ENCODE assay signal across 9 cellular contexts in the genomic region with DNA sequence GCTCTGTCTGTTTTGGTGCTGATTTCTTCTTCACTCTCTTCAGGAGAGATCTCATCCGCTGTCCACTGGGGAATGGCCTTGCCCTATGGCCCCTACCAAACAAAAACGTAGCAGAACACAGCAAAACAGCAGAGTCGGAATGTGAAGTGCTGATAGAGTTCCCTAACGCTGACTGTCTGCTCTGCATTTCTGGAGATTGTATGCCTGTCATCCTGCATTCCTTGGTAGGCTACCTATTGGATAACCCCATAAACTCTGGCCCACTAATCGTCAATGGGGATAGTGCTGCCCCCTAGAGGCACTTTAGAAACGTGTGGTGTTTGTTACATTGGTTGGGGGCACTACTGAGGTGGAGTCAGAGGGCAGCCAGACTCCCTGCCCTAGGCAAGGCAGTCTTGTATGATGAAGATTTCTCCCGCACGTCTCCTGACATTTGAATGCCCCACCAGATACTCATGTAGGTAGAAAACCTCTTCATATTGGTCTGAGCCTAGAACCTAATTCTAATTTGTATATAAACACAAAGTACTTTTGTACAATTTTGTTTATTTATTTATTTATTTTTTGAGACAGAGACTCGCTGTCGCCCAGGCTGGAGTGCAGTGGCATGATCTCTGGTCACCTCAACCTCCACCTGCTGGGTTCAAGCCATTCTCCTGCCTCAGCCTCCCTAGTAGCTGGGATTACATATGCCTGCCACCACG. TPM values are rescaled to one million over a fixed set of nuclear protein-coding genes. Genes with fewer than 3 reads are reported as not detected.
A peak's percentile ranks its signal among the peaks of the same experiment; 100 is the strongest.
DNase-seq lines count a peak whose midpoint lies in the region; ATAC-seq, FAIRE-seq and TF ChIP-seq lines count a peak whose summit lies in the region.
"Had no signal": no experiment of that assay in that cellular context is flagged by ENCODE, and none has a peak within 500 bp of the region (broad histone marks: within the 10 kb centered on the region; RNA-seq: fewer than 3 reads in every experiment).

No MANE protein-coding gene starts in this region.

- intact Hi-C loops in K562 (cut with micrococcal nuclease) = loop anchor here (5.0 kb wide), 2 partner anchors 50 to 145 kb away; no protein-coding TSS in a partner anchor

- peak; percentile 23 to 69; a peak in 3 of 4 replicates for TF ChIP-seq RAD21 in K562 (CRISPR knock-in tag; conservative IDR thresholded peaks at IDR 0.05 in 1 of 2, IDR thresholded peaks at IDR 0.05 in 1 of 2)

- no peak overlapping the region for H3K9ac ChIP-seq in K562 (ENCODE audit: insufficient read depth in 1 of 2, low read depth in 2 of 2, low read length in 2 of 2)
- H3K9ac ChIP-seq: BLaER1 had no signal

- BruUV-seq in K562 (replicated peaks; lab: Mats Ljungman, UMichigan) = no TSS peak

- no peak overlapping the region for H3K4me2 ChIP-seq in K562 (ENCODE audit: insufficient read depth, low read length)

- peak; percentile 35 for DNase-seq in NCI-H2227 (lab: John Stamatoyannopoulos, UW; ENCODE audit: unreplicated experiment)
- no peak for DNase-seq in NCI-H2227 treated with DMSO at 0.1 percent for 48 hours (lab: John Stamatoyannopoulos, UW)
- DNase-seq in NCI-H1092 (lab: John Stamatoyannopoulos, UW) = peak; percentile 48
- DNase-seq in K562 (ENCODE audit: extremely low read depth in 1 of 4, low spot score in 3 of 4) = peak; percentile 72 to 79 (median 73)
- DNase-seq in iPS-NIHi11 (ENCODE audit: low spot score) = peak; percentile 93
- peak; percentile 18 for DNase-seq in stimulated activated CD4-positive, alpha-beta T cell treated with anti-CD3 and anti-CD28 coated beads, Interleukin-12 subunit alpha, Interleukin-12 subunit beta, amount 100 ng/mL, for 4 hours

- H2AFZ ChIP-seq in K562 (ENCODE audit: low read depth, low read length) = no peak overlapping the region

- H3K36me3 ChIP-seq in K562 (ENCODE audit: control insufficient read depth, insufficient read depth, low read length) = no peaks in the 10 kb centered on the region
- H3K36me3 ChIP-seq: BLaER1 had no signal

- H3K9me3 ChIP-seq in K562 (replicated peaks; ENCODE audit: control insufficient read depth, insufficient read depth, low read depth, low read length) = no peaks in the 10 kb centered on the region
- H3K9me3 ChIP-seq: BLaER1 had no signal

- 18% methylated on average over 11 of the region's 11 CpGs for WGBS in K562 (ENCODE audit: insufficient coverage, low coverage, missing lambda C conversion rate)

- H3K79me2 ChIP-seq in K562 (ENCODE audit: control insufficient read depth, insufficient read depth, low read length) = no peaks in the 10 kb centered on the region

- CTCF ChIA-PET in K562 (lab: Yijun Ruan, JAX; ENCODE audit: low intra/inter-chr PET ratio) = no interaction called here

- POLR2A ChIA-PET in K562 (lab: Yijun Ruan, JAX) = interaction anchor here (0.6 to 1.4 kb wide), 2 partner anchors 8 to 13 kb away, joined by 4 to 5 read pairs; no protein-coding TSS in a partner anchor

- no peaks in the 10 kb centered on the region for H3K9me1 ChIP-seq in K562 (ENCODE audit: control insufficient read depth, insufficient read depth, low read length)

- peaks cover 14 to 31% of the 10 kb centered on the region in 2 experiments; a peak in 4 of 5 replicates for H3K27me3 ChIP-seq in K562 (ENCODE audit: control insufficient read depth in 2 of 2, insufficient read depth in 2 of 2, low read length in 2 of 2)
- H3K27me3 ChIP-seq: BLaER1 had no signal

- peak; percentile 92 for FAIRE-seq in K562 (lab: Jason Lieb, UNC)

- TF ChIP-seq EP300 in K562 (IDR thresholded peaks at IDR 0.05; ENCODE audit: low read length) = no peak

- TF ChIP-seq CTCF in K562 (IDR thresholded peaks at IDR 0.05 in 2 of 3, conservative IDR thresholded peaks at IDR 0.05 in 1 of 3; ENCODE audit: insufficient read depth in 2 of 3, low read depth in 1 of 3, low read length in 3 of 3) = peak; percentile 78 to 92 (median 80)

- in situ Hi-C loops in K562 (cut with MboI) = no loop called here

- H3K4me1 ChIP-seq in K562 (replicated peaks in 1 of 2; ENCODE audit: control insufficient read depth in 2 of 2, insufficient read depth in 2 of 2, low read length in 2 of 2) = no peaks in the 10 kb centered on the region

- H3K27ac ChIP-seq in K562 (ENCODE audit: extremely low read depth, low read depth, low read length) = no peak overlapping the region
- H3K27ac ChIP-seq: BLaER1 had no signal

- no peak overlapping the region for H3K4me3 ChIP-seq in K562
- H3K4me3 ChIP-seq: BLaER1 had no signal

- no peak for TF ChIP-seq POLR2A in K562 (conservative IDR thresholded peaks at IDR 0.05)

- ATAC-seq in SK-N-SH treated with all-trans-retinoic acid at 6 μM for 48 hours = peak; percentile 98
- ATAC-seq in K562 = peak; percentile 97
- ATAC-seq in GM21717 (IDR thresholded peaks at IDR 0.05; ENCODE audit: unreplicated experiment) = no peak

- no peaks in the 10 kb centered on the region for H4K20me1 ChIP-seq in K562 (replicated peaks; ENCODE audit: control insufficient read depth, insufficient read depth, low read length)
- H4K20me1 ChIP-seq: BLaER1 had no signal

TF ChIP-seq in SK-N-SH treated with all-trans-retinoic acid at 6 μM for 48 hours, 23 proteins besides CTCF, POLR2A, EP300 and RAD21 (continues in another document):
- no peak for TF ChIP-seq OSR1 (CRISPR knock-in tag; IDR thresholded peaks at IDR 0.05)
- TF ChIP-seq GLIS3 (CRISPR knock-in tag; IDR thresholded peaks at IDR 0.05) = no peak
- TF ChIP-seq, protein P1, sequence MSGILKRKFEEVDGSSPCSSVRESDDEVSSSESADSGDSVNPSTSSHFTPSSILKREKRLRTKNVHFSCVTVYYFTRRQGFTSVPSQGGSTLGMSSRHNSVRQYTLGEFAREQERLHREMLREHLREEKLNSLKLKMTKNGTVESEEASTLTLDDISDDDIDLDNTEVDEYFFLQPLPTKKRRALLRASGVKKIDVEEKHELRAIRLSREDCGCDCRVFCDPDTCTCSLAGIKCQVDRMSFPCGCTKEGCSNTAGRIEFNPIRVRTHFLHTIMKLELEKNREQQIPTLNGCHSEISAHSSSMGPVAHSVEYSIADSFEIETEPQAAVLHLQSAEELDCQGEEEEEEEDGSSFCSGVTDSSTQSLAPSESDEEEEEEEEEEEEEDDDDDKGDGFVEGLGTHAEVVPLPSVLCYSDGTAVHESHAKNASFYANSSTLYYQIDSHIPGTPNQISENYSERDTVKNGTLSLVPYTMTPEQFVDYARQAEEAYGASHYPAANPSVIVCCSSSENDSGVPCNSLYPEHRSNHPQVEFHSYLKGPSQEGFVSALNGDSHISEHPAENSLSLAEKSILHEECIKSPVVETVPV (CRISPR knock-in tag; IDR thresholded peaks at IDR 0.05) = no peak

TF ChIP-seq in K562, 482 proteins besides CTCF, POLR2A, EP300 and RAD21 (continues in another document):
- TF ChIP-seq KLF6 (CRISPR knock-in tag; IDR thresholded peaks at IDR 0.05; ENCODE audit: borderline replicate concordance) = no peak
- TF ChIP-seq ARID1B (IDR thresholded peaks at IDR 0.05) = 0 out of 2 replicates have a peak, but pooled peaks have one; percentile 27
- TF ChIP-seq, protein P2, sequence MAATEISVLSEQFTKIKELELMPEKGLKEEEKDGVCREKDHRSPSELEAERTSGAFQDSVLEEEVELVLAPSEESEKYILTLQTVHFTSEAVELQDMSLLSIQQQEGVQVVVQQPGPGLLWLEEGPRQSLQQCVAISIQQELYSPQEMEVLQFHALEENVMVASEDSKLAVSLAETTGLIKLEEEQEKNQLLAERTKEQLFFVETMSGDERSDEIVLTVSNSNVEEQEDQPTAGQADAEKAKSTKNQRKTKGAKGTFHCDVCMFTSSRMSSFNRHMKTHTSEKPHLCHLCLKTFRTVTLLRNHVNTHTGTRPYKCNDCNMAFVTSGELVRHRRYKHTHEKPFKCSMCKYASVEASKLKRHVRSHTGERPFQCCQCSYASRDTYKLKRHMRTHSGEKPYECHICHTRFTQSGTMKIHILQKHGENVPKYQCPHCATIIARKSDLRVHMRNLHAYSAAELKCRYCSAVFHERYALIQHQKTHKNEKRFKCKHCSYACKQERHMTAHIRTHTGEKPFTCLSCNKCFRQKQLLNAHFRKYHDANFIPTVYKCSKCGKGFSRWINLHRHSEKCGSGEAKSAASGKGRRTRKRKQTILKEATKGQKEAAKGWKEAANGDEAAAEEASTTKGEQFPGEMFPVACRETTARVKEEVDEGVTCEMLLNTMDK (IDR thresholded peaks at IDR 0.05; ENCODE audit: borderline replicate concordance, insufficient read depth, low read depth, low read length, poor library complexity, severe bottlenecking) = peak; percentile 16
- no peak for TF ChIP-seq FOXA3 (CRISPR knock-in tag; conservative IDR thresholded peaks at IDR 0.05 in 1 of 2, IDR thresholded peaks at IDR 0.05 in 1 of 2)
- TF ChIP-seq, protein P3, sequence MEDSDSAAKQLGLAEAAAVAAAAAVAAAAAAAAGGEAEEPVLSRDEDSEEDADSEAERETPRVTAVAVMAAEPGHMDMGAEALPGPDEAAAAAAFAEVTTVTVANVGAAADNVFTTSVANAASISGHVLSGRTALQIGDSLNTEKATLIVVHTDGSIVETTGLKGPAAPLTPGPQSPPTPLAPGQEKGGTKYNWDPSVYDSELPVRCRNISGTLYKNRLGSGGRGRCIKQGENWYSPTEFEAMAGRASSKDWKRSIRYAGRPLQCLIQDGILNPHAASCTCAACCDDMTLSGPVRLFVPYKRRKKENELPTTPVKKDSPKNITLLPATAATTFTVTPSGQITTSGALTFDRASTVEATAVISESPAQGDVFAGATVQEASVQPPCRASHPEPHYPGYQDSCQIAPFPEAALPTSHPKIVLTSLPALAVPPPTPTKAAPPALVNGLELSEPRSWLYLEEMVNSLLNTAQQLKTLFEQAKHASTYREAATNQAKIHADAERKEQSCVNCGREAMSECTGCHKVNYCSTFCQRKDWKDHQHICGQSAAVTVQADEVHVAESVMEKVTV (CRISPR knock-in tag; IDR thresholded peaks at IDR 0.05) = 0 out of 2 replicates have a peak, but pooled peaks have one; percentile 33

RNA-seq across cellular contexts. Expression of a gene that starts 15.6 kb away (rescaled TPM):
- 7.7 and 11.5 TPM in 2 replicates for total RNA-seq in K562 (2011; cell fraction: chromatin; rRNA removed; ENCODE audit: low replicate concordance)
- 7.8 and 9.0 TPM in 2 replicates for total RNA-seq in K562 (2011; cell fraction: nucleolus; rRNA removed)
- total RNA-seq in K562 (2011; cell fraction: nucleoplasm; rRNA removed) = 10.5 and 11.5 TPM in 2 replicates
- total RNA-seq in K562 (2014; rRNA removed) (31.9 and 36.4 TPM in 2 replicates), K562 (2014; rRNA removed; fragmentation: Illumina TruSeq; extraction: Trizol) (19.8 and 22.1 TPM in 2 replicates), K562 (2015; rRNA removed; fragmentation: Illumina TruSeq; extraction: Trizol) (20.8 and 21.9 TPM in 2 replicates), K562 (2021) (24.4 and 29.0 TPM in 2 replicates)
- polyA plus RNA-seq in K562 (2011; rRNA removed) (13.5 and 19.5 TPM in 2 replicates), K562 (2014; fragmentation: Illumina TruSeq; extraction: Trizol) (15.8 and 23.4 TPM in 2 replicates), K562 (2014; fragmentation: Nextera tagmentation; extraction: Ambion mirVana) (1 to 10 TPM; 1.5 to 2.5 TPM), K562 (2014; rRNA removed) (39.1 and 43.4 TPM in 2 replicates)
- polyA plus RNA-seq in K562 (2011; cell fraction: cytosol; rRNA removed) = 15.3 and 15.8 TPM in 2 replicates
- 9.4 and 11.3 TPM in 2 replicates for polyA plus RNA-seq in K562 (2011; cell fraction: nucleus; rRNA removed)
- 24.1 and 29.7 TPM in 2 replicates for polyA plus RNA-seq in K562 (2012)
- polyA minus RNA-seq in K562 (2011; rRNA and poly(A)+ RNA removed) = 8.7 and 10.9 TPM in 2 replicates
- 4.7 and 7.5 TPM in 2 replicates for polyA minus RNA-seq in K562 (2011; cell fraction: cytosol; rRNA and poly(A)+ RNA removed)
- 3.4 and 4.9 TPM in 2 replicates for polyA minus RNA-seq in K562 (2011; cell fraction: nucleus; rRNA and poly(A)+ RNA removed)
